19 cellular contexts compared by ENCODE assay signal in the genomic region with DNA sequence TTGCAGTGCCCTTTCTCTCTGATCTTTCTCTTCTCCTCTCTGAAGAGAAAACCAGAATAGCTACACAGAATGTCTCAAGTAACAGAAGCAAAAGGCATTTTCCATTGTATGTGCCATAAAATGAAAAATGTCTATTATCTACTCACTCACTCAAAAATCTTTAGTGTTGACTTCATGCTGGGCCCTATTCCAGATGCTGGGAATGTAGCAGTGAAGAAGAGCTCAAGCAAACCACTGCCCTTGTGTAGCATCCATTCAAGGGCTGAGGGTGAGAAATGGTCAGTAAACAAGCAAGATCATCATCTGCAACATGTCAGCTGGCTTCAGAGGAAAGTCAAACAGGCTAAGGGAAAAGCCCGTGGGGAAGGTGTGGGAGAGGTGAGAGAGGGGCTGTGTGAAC.
DNase-seq lines count a peak whose midpoint lies in the region; ATAC-seq and TF ChIP-seq lines count a peak whose summit lies in the region.
"Had no signal": no experiment of that assay in that cellular context is flagged by ENCODE, and none has a peak within 500 bp of the region (broad histone marks: within the 10 kb centered on the region; RNA-seq: fewer than 3 reads in every experiment).

No MANE protein-coding gene starts in this region.

- peaks cover 30% of the 10 kb centered on the region for H3K9me3 Mint-ChIP-seq in WTC11

- POLR2A ChIA-PET in WTC11 (lab: Charles Lee) = no interaction called here

- H3K36me3 Mint-ChIP-seq in WTC11 = no peaks in the 10 kb centered on the region
- H3K36me3 Mint-ChIP-seq: CD4-positive, alpha-beta memory T cell had no signal

- no peak overlapping the region for H3K4me3 ChIP-seq in cardiac fibroblast (replicated peaks in 1 of 2; ENCODE audit: low read depth in 2 of 2, low read length in 2 of 2)
- H3K4me3 ChIP-seq in fibroblast of villous mesenchyme (ENCODE audit: low read depth, low read length) = no peak overlapping the region
- H3K4me3 ChIP-seq: BLaER1, K562, PC-9 had no signal

- H3K27me3 Mint-ChIP-seq in WTC11 (ENCODE audit: low read depth) = no peaks in the 10 kb centered on the region

- TF ChIP-seq CTCF in cardiac fibroblast (IDR thresholded peaks at IDR 0.05; ENCODE audit: low read depth, low read length) (no peak), fibroblast of villous mesenchyme (IDR thresholded peaks at IDR 0.05; ENCODE audit: insufficient read depth, low read depth, low read length) (no peak), WTC11 (IDR thresholded peaks at IDR 0.05) (no peak)

- DNase-seq in AG08396 (ENCODE audit: low spot score) = peak; percentile 6
- peak; percentile 73 for DNase-seq in NCI-H226
- peak; percentile 1 to 50 for DNase-seq in cardiac fibroblast (ENCODE audit: low read depth in 2 of 2)
- DNase-seq in fibroblast of villous mesenchyme (ENCODE audit: low read depth) = peak; percentile 6
- no peak for DNase-seq in DMS 273 treated with DMSO at 0.1 percent for 48 hours (lab: John Stamatoyannopoulos, UW)
- no peak for DNase-seq in A172 (ENCODE audit: low spot score)
- no peak for DNase-seq in WTC11 (ENCODE audit: low spot score)
- DNase-seq: 8988T; CD4-positive, alpha-beta memory T cell; GOT3; NCI-H1105 treated with DMSO at 0.1 percent for 48 hours; NCI-H1694 treated with DMSO at 0.1 percent for 48 hours; NCI-H2227 treated with DMSO at 0.1 percent for 48 hours; NCI-H524 treated with DMSO at 0.1 percent for 48 hours; PC-9 had no signal

- ATAC-seq in GM19395 (IDR thresholded peaks at IDR 0.05; ENCODE audit: unreplicated experiment) (no peak), WTC11 (no peak)
- ATAC-seq: HCT116, K562 had no signal

- peaks cover 5% of the 10 kb centered on the region for H3K4me1 Mint-ChIP-seq in WTC11
- H3K4me1 Mint-ChIP-seq: CD4-positive, alpha-beta memory T cell had no signal

- H3K4me3 Mint-ChIP-seq in WTC11 = no peak overlapping the region
- H3K4me3 Mint-ChIP-seq: CD4-positive, alpha-beta memory T cell had no signal

- CTCF ChIA-PET in WTC11 (lab: Charles Lee) = no interaction called here

- no peak overlapping the region for H3K27ac Mint-ChIP-seq in WTC11
- H3K27ac Mint-ChIP-seq: CD4-positive, alpha-beta memory T cell had no signal

TF ChIP-seq in WTC11, 78 proteins besides CTCF, POLR2A, EP300 and RAD21:
- TF ChIP-seq NFATC4 (CRISPR knock-in tag; IDR thresholded peaks at IDR 0.05) (no peak), ATF1 (CRISPR knock-in tag; IDR thresholded peaks at IDR 0.05) (no peak), ZNF396 (CRISPR knock-in tag; IDR thresholded peaks at IDR 0.05; ENCODE audit: borderline replicate concordance) (no peak), ZNF121 (CRISPR knock-in tag; IDR thresholded peaks at IDR 0.05) (no peak), EMX1 (CRISPR knock-in tag; IDR thresholded peaks at IDR 0.05) (no peak)
- TF ChIP-seq, protein P1, sequence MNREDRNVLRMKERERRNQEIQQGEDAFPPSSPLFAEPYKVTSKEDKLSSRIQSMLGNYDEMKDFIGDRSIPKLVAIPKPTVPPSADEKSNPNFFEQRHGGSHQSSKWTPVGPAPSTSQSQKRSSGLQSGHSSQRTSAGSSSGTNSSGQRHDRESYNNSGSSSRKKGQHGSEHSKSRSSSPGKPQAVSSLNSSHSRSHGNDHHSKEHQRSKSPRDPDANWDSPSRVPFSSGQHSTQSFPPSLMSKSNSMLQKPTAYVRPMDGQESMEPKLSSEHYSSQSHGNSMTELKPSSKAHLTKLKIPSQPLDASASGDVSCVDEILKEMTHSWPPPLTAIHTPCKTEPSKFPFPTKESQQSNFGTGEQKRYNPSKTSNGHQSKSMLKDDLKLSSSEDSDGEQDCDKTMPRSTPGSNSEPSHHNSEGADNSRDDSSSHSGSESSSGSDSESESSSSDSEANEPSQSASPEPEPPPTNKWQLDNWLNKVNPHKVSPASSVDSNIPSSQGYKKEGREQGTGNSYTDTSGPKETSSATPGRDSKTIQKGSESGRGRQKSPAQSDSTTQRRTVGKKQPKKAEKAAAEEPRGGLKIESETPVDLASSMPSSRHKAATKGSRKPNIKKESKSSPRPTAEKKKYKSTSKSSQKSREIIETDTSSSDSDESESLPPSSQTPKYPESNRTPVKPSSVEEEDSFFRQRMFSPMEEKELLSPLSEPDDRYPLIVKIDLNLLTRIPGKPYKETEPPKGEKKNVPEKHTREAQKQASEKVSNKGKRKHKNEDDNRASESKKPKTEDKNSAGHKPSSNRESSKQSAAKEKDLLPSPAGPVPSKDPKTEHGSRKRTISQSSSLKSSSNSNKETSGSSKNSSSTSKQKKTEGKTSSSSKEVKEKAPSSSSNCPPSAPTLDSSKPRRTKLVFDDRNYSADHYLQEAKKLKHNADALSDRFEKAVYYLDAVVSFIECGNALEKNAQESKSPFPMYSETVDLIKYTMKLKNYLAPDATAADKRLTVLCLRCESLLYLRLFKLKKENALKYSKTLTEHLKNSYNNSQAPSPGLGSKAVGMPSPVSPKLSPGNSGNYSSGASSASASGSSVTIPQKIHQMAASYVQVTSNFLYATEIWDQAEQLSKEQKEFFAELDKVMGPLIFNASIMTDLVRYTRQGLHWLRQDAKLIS (CRISPR knock-in tag; IDR thresholded peaks at IDR 0.05; ENCODE audit: borderline replicate concordance) = no peak
- TF ChIP-seq, protein P2, sequence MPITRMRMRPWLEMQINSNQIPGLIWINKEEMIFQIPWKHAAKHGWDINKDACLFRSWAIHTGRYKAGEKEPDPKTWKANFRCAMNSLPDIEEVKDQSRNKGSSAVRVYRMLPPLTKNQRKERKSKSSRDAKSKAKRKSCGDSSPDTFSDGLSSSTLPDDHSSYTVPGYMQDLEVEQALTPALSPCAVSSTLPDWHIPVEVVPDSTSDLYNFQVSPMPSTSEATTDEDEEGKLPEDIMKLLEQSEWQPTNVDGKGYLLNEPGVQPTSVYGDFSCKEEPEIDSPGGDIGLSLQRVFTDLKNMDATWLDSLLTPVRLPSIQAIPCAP (CRISPR knock-in tag; IDR thresholded peaks at IDR 0.05) = no peak

Comparison
In these comparisons a context has a peak if more than half of its experiments do, and no peak if none do; other contexts are left out.
1. DNase-seq: peak in AG08396 (single experiment), NCI-H226 (single experiment), cardiac fibroblast (2 of 2) and fibroblast of villous mesenchyme (single experiment); none in DMS 273 treated with DMSO at 0.1 percent for 48 hours (single experiment), A172 (single experiment) and WTC11 (single experiment).